1 cellular context compared by ENCODE assay signal in genomic region chr6:25537349-25538018, GRCh38.
TF ChIP-seq lines count a peak whose summit lies in the region.

No MANE protein-coding gene starts in this region.

TF ChIP-seq in GM23338, 12 proteins besides CTCF, POLR2A, EP300 and RAD21 (continued from another document):
- no peak for TF ChIP-seq ZNF462 (CRISPR knock-in tag; IDR thresholded peaks at IDR 0.05)
- no peak for TF ChIP-seq NANOG (IDR thresholded peaks at IDR 0.05; ENCODE audit: borderline replicate concordance)
- no peak for TF ChIP-seq ZNF331 (CRISPR knock-in tag; IDR thresholded peaks at IDR 0.05; ENCODE audit: low read depth)
- TF ChIP-seq EZH2 (IDR thresholded peaks at IDR 0.05; ENCODE audit: low read depth, unreplicated experiment): no peak
- no peak for TF ChIP-seq REST (IDR thresholded peaks at IDR 0.05; ENCODE audit: unreplicated experiment)
- no peak for TF ChIP-seq ZNF114 (CRISPR knock-in tag; IDR thresholded peaks at IDR 0.05)
